1 cellular context compared by ENCODE assay signal in the genomic region with DNA sequence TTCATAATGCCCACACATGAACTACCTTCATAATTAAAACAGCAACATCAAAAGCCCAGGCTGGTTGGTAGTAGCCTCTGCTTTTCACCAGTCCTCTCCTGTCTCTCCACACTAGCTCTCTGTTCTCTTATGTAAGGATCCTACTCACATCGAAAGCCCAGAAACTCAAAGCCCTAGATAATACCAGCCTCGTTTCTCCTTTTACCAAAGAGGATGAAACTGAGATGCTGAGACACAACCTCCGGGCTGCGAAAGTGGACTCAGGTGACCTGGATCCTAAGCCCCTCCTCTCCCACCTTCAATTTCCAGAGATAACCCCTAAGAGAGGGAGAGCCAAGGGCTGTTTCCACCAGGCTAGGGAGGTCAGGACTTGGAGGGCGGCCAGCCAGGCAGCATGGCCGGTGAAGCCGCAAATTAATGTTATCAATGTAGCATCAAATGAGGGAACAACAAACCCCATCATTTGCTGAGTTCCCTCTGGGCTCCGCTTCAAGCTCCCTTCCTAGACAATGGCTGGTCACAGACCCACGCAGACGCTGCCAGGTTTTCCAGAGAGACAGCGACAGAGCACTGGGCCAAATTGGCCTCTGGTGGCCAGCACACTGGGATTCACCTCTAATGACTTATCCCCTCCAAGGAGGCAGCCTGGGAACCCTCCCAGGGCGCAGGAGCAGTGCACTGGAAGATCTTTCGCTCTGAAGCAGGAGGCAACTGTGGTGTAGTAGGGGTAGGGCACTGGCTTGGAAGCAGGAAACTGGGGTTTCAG.
TF ChIP-seq lines count a peak whose summit lies in the region.

No MANE protein-coding gene starts in this region.

TF ChIP-seq in HepG2, 621 proteins besides CTCF, POLR2A, EP300 and RAD21:
- TF ChIP-seq, protein P1, sequence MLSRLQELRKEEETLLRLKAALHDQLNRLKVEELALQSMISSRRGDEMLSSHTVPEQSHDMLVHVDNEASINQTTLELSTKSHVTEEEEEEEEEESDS (CRISPR knock-in tag; IDR thresholded peaks at IDR 0.05; ENCODE audit: borderline replicate concordance): no peak
- TF ChIP-seq, protein P2, sequence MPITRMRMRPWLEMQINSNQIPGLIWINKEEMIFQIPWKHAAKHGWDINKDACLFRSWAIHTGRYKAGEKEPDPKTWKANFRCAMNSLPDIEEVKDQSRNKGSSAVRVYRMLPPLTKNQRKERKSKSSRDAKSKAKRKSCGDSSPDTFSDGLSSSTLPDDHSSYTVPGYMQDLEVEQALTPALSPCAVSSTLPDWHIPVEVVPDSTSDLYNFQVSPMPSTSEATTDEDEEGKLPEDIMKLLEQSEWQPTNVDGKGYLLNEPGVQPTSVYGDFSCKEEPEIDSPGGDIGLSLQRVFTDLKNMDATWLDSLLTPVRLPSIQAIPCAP (CRISPR knock-in tag; IDR thresholded peaks at IDR 0.05; ENCODE audit: low read depth): no peak
- no peak for TF ChIP-seq SAFB2 (CRISPR knock-in tag; IDR thresholded peaks at IDR 0.05; ENCODE audit: borderline replicate concordance, low read depth)
- no peak for TF ChIP-seq ZNF101 (CRISPR knock-in tag; IDR thresholded peaks at IDR 0.05; ENCODE audit: borderline replicate concordance, low read depth)
- TF ChIP-seq, protein P3, sequence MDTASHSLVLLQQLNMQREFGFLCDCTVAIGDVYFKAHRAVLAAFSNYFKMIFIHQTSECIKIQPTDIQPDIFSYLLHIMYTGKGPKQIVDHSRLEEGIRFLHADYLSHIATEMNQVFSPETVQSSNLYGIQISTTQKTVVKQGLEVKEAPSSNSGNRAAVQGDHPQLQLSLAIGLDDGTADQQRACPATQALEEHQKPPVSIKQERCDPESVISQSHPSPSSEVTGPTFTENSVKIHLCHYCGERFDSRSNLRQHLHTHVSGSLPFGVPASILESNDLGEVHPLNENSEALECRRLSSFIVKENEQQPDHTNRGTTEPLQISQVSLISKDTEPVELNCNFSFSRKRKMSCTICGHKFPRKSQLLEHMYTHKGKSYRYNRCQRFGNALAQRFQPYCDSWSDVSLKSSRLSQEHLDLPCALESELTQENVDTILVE (CRISPR knock-in tag; IDR thresholded peaks at IDR 0.05): no peak
- TF ChIP-seq SPEN (CRISPR knock-in tag; IDR thresholded peaks at IDR 0.05; ENCODE audit: low read depth): no peak
- no peak for TF ChIP-seq ZNF253 (CRISPR knock-in tag; IDR thresholded peaks at IDR 0.05; ENCODE audit: borderline replicate concordance)
